Comparison of ENCODE assay signal across 19 cellular contexts in the genomic region with DNA sequence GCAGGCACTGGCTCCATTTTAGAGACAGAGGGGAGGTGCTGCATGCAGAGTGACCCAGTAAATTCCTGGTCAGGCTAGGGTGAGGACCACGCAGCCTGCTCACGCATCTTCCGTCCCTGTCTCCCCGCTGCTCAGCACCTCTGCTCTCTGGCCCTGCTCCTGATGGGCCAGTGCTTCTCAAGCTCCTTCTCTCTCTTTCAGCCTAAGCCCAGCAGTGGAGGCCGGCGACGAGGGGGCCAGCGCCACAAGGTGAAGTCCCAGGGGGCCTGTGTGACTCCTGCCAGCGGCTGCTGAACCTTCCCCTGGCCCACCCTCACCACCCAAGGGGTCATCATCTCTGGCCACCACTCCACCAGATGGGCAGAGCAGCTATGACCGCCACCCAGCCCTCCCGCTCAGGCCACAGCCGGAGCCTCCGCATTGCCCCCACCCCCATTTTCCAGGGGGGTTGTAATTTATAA. TPM values are rescaled to one million over a fixed set of nuclear protein-coding genes. Genes with fewer than 3 reads are reported as not detected.
DNase-seq lines count a peak whose midpoint lies in the region; ATAC-seq and TF ChIP-seq lines count a peak whose summit lies in the region.
"Had no signal": no experiment of that assay in that cellular context is flagged by ENCODE, and none has a peak within 500 bp of the region (broad histone marks: within the 10 kb centered on the region; RNA-seq: fewer than 3 reads in every experiment).

No MANE protein-coding gene starts in this region.

- H3K4me1 ChIP-seq in neutrophil (ENCODE audit: control insufficient read depth in 1 of 2, insufficient read depth in 1 of 2, low read depth in 1 of 2, low read length in 1 of 2) (peaks cover 11 to 12% of the 10 kb centered on the region in 2 experiments), GM23248 (ENCODE audit: insufficient read depth) (no peaks in the 10 kb centered on the region)
- H3K4me1 ChIP-seq: A549 had no signal

- H3K9me3 Mint-ChIP-seq in activated CD4-positive, alpha-beta T cell treated with anti-CD3 and anti-CD28 coated beads, Interleukin-2, amount 10 ng/mL, durations not matched to agents 7 days and 5 days: no peaks in the 10 kb centered on the region
- no peaks in the 10 kb centered on the region for H3K9me3 Mint-ChIP-seq in brain
- H3K9me3 Mint-ChIP-seq: nephron had no signal

- POLR2A ChIA-PET in activated CD4-positive, alpha-beta T cell treated with anti-CD3 and anti-CD28 coated beads, Interleukin-2, amount 10 ng/mL, durations not matched to agents 7 days and 5 days (lab: Charles Lee): interaction anchor here (0.6 kb wide), 1 partner anchor 453 kb away, joined by 3 read pairs; no protein-coding TSS in a partner anchor

- no peak overlapping the region for H3K4me3 Mint-ChIP-seq in activated CD4-positive, alpha-beta T cell treated with anti-CD3 and anti-CD28 coated beads, Interleukin-2, amount 10 ng/mL, durations not matched to agents 7 days and 5 days
- no peak overlapping the region for H3K4me3 Mint-ChIP-seq in brain
- H3K4me3 Mint-ChIP-seq: nephron had no signal

- H3K36me3 ChIP-seq in H7 (replicated peaks; ENCODE audit: control insufficient read depth, insufficient read depth, low read length): peaks cover 57% of the 10 kb centered on the region
- peaks cover 100% of the 10 kb centered on the region for H3K36me3 ChIP-seq in neutrophil
- peaks cover 17% of the 10 kb centered on the region; the same call in 1 of the 2 replicates for H3K36me3 ChIP-seq in GM23248 (ENCODE audit: low read depth)

- peak overlapping the region; percentile 79 for H3K27ac ChIP-seq in neutrophil
- H3K27ac ChIP-seq in GM23248: no peak overlapping the region
- H3K27ac ChIP-seq: A549, cardiac muscle cell had no signal

- no peak overlapping the region for H2AFZ ChIP-seq in GM23248

- H3K4me2 ChIP-seq in GM23248 (ENCODE audit: unreplicated experiment): no peak overlapping the region
- H3K4me2 ChIP-seq: A549 had no signal

- H3K4me1 Mint-ChIP-seq in activated CD4-positive, alpha-beta T cell treated with anti-CD3 and anti-CD28 coated beads, Interleukin-2, amount 10 ng/mL, durations not matched to agents 7 days and 5 days: peaks cover 25% of the 10 kb centered on the region
- peaks cover 18% of the 10 kb centered on the region for H3K4me1 Mint-ChIP-seq in brain

- H3K9me2 ChIP-seq in GM23248 (ENCODE audit: insufficient read depth): no peaks in the 10 kb centered on the region

- H4K20me1 ChIP-seq in GM23248 (ENCODE audit: insufficient read depth): no peaks in the 10 kb centered on the region

- H3K79me2 ChIP-seq in GM23248 (ENCODE audit: insufficient read depth): no peaks in the 10 kb centered on the region

- TF ChIP-seq CTCF in brain (conservative IDR thresholded peaks at IDR 0.05): no peak
- no peak for TF ChIP-seq CTCF in neutrophil (IDR thresholded peaks at IDR 0.05)

- in situ Hi-C loops in GM23248 (cut with MboI): no loop called here

- 92 to 96% methylated on average over 12 to 13 of the region's 13 CpGs for WGBS in GM23248 (ENCODE audit: low coverage in 1 of 2, low lambda C conversion rate in 2 of 2, missing lambda C conversion rate in 2 of 2), 2 experiments

- no peaks in the 10 kb centered on the region for H3K9me3 ChIP-seq in neutrophil
- no peaks in the 10 kb centered on the region for H3K9me3 ChIP-seq in GM23248 (ENCODE audit: low read depth)
- H3K9me3 ChIP-seq: A549, heart left ventricle had no signal

- H3K27me3 ChIP-seq in H7 (ENCODE audit: control insufficient read depth, insufficient read depth, low read length) (no peaks in the 10 kb centered on the region), neutrophil (no peaks in the 10 kb centered on the region), GM23248 (replicated peaks; ENCODE audit: insufficient read depth) (no peaks in the 10 kb centered on the region)
- H3K27me3 ChIP-seq: cardiac muscle cell, heart left ventricle had no signal

- H3K4me3 ChIP-seq in H7 (ENCODE audit: insufficient read depth, low read depth, low read length) (no peak overlapping the region), neutrophil (ENCODE audit: low read depth in 1 of 2, low read length in 1 of 2) (no peak overlapping the region), GM23248 (no peak overlapping the region)
- H3K4me3 ChIP-seq: A549, cardiac muscle cell, heart left ventricle had no signal

- DNase-seq in activated CD4-positive, alpha-beta T cell treated with anti-CD3 and anti-CD28 coated beads, Interleukin-2, amount 10 ng/mL, durations not matched to agents 7 days and 5 days: no peak
- DNase-seq in activated CD4-positive, alpha-beta T cell treated with anti-CD3 and anti-CD28 coated beads, Interleukin-2, amount 50 U/mL, for 1 hour: no peak
- peak; percentile 33 for DNase-seq in H7
- DNase-seq in GM23248: no peak
- DNase-seq in left lobe of liver (ENCODE audit: low spot score): no peak
- DNase-seq: effector memory CD4-positive, alpha-beta T cell; mammary epithelial cell; NCI-H187; NCI-H446; NK-92 treated with Interleukin-12 subunit alpha and Interleukin-12 subunit beta, amount 100 ng/mL, for 24 hours; stimulated activated naive CD8-positive, alpha-beta T cell treated with anti-CD3 and anti-CD28 coated beads, Interleukin-15, Interleukin-2, amounts not matched to agents 100 U/mL and 50 U/mL, for 24 hours; SW 1271 had no signal

- no peak overlapping the region for H3K9ac ChIP-seq in GM23248

- H3K27ac Mint-ChIP-seq in activated CD4-positive, alpha-beta T cell treated with anti-CD3 and anti-CD28 coated beads, Interleukin-2, amount 10 ng/mL, durations not matched to agents 7 days and 5 days: peak overlapping the region; percentile 65
- H3K27ac Mint-ChIP-seq in brain: peak overlapping the region in 3 of 5 experiments; percentile 10 to 95 (median 66)

- no peaks in the 10 kb centered on the region for H3K27me3 Mint-ChIP-seq in activated CD4-positive, alpha-beta T cell treated with anti-CD3 and anti-CD28 coated beads, Interleukin-2, amount 10 ng/mL, durations not matched to agents 7 days and 5 days
- H3K27me3 Mint-ChIP-seq in brain: no peaks in the 10 kb centered on the region

- H3F3A ChIP-seq in GM23248 (ENCODE audit: insufficient read depth): peaks cover 13% of the 10 kb centered on the region; the same call in 1 of the 2 replicates

- H3K36me3 Mint-ChIP-seq in activated CD4-positive, alpha-beta T cell treated with anti-CD3 and anti-CD28 coated beads, Interleukin-2, amount 10 ng/mL, durations not matched to agents 7 days and 5 days (ENCODE audit: low read depth): peaks cover 67% of the 10 kb centered on the region
- H3K36me3 Mint-ChIP-seq in brain: peaks cover 52% of the 10 kb centered on the region

- ATAC-seq in HG02840 (IDR thresholded peaks at IDR 0.05; ENCODE audit: low FRiP score, unreplicated experiment) (no peak), left lobe of liver (no peak)
- ATAC-seq: A549; heart left ventricle; stimulated activated naive CD8-positive, alpha-beta T cell treated with anti-CD3 and anti-CD28 coated beads, Interleukin-15, Interleukin-2, amounts not matched to agents 100 U/mL and 50 U/mL, for 24 hours had no signal

- CTCF ChIA-PET in activated CD4-positive, alpha-beta T cell treated with anti-CD3 and anti-CD28 coated beads, Interleukin-2, amount 10 ng/mL, durations not matched to agents 7 days and 5 days (lab: Charles Lee): interaction anchor here (1.4 to 2.4 kb wide), 2 partner anchors 10 to 24 kb away, joined by 3 to 6 read pairs; a partner anchor contains a TSS

RNA-seq across cellular contexts. Expression of a gene that starts 24.7 kb away (rescaled TPM):
- 10 to 100 TPM; 68.5 to 77.1 TPM for total RNA-seq in activated CD4-positive, alpha-beta T cell treated with anti-CD3 and anti-CD28 coated beads, Interleukin-2, amount 10 ng/mL, durations not matched to agents 7 days and 5 days
- total RNA-seq in H7 (2014; rRNA removed; shearing (Covaris generic)): 71.4 and 92.1 TPM in 2 replicates
- polyA plus RNA-seq in brain (ENCODE audit: insufficient read depth, low read depth, low replicate concordance) (80.4 TPM), GM23248 (2016; fragmentation: Nextera tagmentation; extraction: Ambion mirVana) (9.7 and 10.0 TPM in 2 replicates)
- 20.1 and 26.9 TPM in 2 replicates for total RNA-seq in GM23248 (2014; rRNA removed; shearing (Covaris generic))
- 14.4 TPM for total RNA-seq in left lobe of liver

RNA-seq across cellular contexts. Expression of a gene that starts 25.4 kb away (rescaled TPM):
- 100 to 1,000 TPM; 582 to 702 TPM for total RNA-seq in activated CD4-positive, alpha-beta T cell treated with anti-CD3 and anti-CD28 coated beads, Interleukin-2, amount 10 ng/mL, durations not matched to agents 7 days and 5 days
- total RNA-seq in H7 (2014; rRNA removed; shearing (Covaris generic)): 31.8 and 33.4 TPM in 2 replicates
- 251 TPM for polyA plus RNA-seq in brain (ENCODE audit: insufficient read depth, low read depth, low replicate concordance)
- total RNA-seq in GM23248 (2014; rRNA removed; shearing (Covaris generic)): 142 and 146 TPM in 2 replicates
- 47.9 and 51.2 TPM in 2 replicates for polyA plus RNA-seq in GM23248 (2016; fragmentation: Nextera tagmentation; extraction: Ambion mirVana)
- total RNA-seq in left lobe of liver: 183 TPM

RNA-seq across cellular contexts. Expression of a gene that starts 29.7 kb away (rescaled TPM):
- 10 to 100 TPM; 56.4 to 61.8 TPM for total RNA-seq in activated CD4-positive, alpha-beta T cell treated with anti-CD3 and anti-CD28 coated beads, Interleukin-2, amount 10 ng/mL, durations not matched to agents 7 days and 5 days
- 33.8 and 34.2 TPM in 2 replicates for total RNA-seq in H7 (2014; rRNA removed; shearing (Covaris generic))
- polyA plus RNA-seq in brain (ENCODE audit: insufficient read depth, low read depth, low replicate concordance) (45.7 TPM), GM23248 (2016; fragmentation: Nextera tagmentation; extraction: Ambion mirVana) (5.5 and 6.6 TPM in 2 replicates)
- 47.0 and 51.2 TPM in 2 replicates for total RNA-seq in GM23248 (2014; rRNA removed; shearing (Covaris generic))
- 16.6 TPM for total RNA-seq in left lobe of liver

RNA-seq across cellular contexts. Expression of a gene that starts 48.7 kb away (rescaled TPM):
- total RNA-seq in activated CD4-positive, alpha-beta T cell treated with anti-CD3 and anti-CD28 coated beads, Interleukin-2, amount 10 ng/mL, durations not matched to agents 7 days and 5 days: 10 to 100 TPM; 83.0 to 88.9 TPM
- 70.8 and 79.3 TPM in 2 replicates for total RNA-seq in H7 (2014; rRNA removed; shearing (Covaris generic))
- polyA plus RNA-seq in brain (ENCODE audit: insufficient read depth, low read depth, low replicate concordance) (72.7 TPM), GM23248 (2016; fragmentation: Nextera tagmentation; extraction: Ambion mirVana) (92.0 and 97.8 TPM in 2 replicates)
- 48.9 and 53.9 TPM in 2 replicates for total RNA-seq in GM23248 (2014; rRNA removed; shearing (Covaris generic))
- 29.0 TPM for total RNA-seq in left lobe of liver
